Comparison of ENCODE assay signal across 11 cellular contexts in genomic region chr17:66842505-66842904, GRCh38. TPM values are rescaled to one million over a fixed set of nuclear protein-coding genes. Genes with fewer than 3 reads are reported as not detected.
"Had no signal": no experiment of that assay in that cellular context is flagged by ENCODE, and none has a peak within 500 bp of the region (broad histone marks: within the 10 kb centered on the region; RNA-seq: fewer than 3 reads in every experiment).

No MANE protein-coding gene starts in this region.

- DNase-seq: H7, HFFc6, IMR-90, KG1 had no signal

- H3K36me3 ChIP-seq: HAP-1 had no signal

- H3K4me3 Mint-ChIP-seq: GM23338, HFFc6 had no signal

- H3K4me3 ChIP-seq: GM23338, HAP-1, K562 had no signal

- H3K4me2 ChIP-seq: GM23338 had no signal

- H3K9me3 ChIP-seq: HAP-1 had no signal

- H3K4me1 ChIP-seq: HAP-1 had no signal

- H3K9me3 Mint-ChIP-seq: HFFc6 had no signal

- FAIRE-seq: HTR-8/SVneo, K562 had no signal

- H2AFZ ChIP-seq: GM23338 had no signal

- ATAC-seq: GM23338, HCT116, K562 had no signal

- H3K27ac Mint-ChIP-seq: GM23338, HFFc6 had no signal

RNA-seq across cellular contexts. Expression of gene CACNG5, which starts 7.6 kb away (rescaled TPM):
- total RNA-seq: H4, HFFc6, HT-29, IMR-90, K562 had no signal
- polyA plus RNA-seq: IMR-90, K562 had no signal
